In genomic region chr9:121272401-121272948, GRCh38 we compare ENCODE assay signal across 16 cellular contexts. TPM values are rescaled to one million over a fixed set of nuclear protein-coding genes. Genes with fewer than 3 reads are reported as not detected.
DNase-seq lines count a peak whose midpoint lies in the region; ATAC-seq, FAIRE-seq and TF ChIP-seq lines count a peak whose summit lies in the region.
"Had no signal": no experiment of that assay in that cellular context is flagged by ENCODE, and none has a peak within 500 bp of the region (broad histone marks: within the 10 kb centered on the region; RNA-seq: fewer than 3 reads in every experiment).

No MANE protein-coding gene starts in this region.

- no peak overlapping the region for H3K4me2 ChIP-seq in HepG2 (ENCODE audit: low read depth, low read length)

- H3K9ac ChIP-seq in HepG2 (ENCODE audit: insufficient read depth, low read depth, low read length) (no peak overlapping the region), rectal smooth muscle tissue (ENCODE audit: low read length) (no peak overlapping the region)

- intact Hi-C loops in HepG2 (cut with micrococcal nuclease; ENCODE audit: unreplicated experiment) (no loop called here), right lobe of liver (cut with DNase I) (no loop called here)

- ATAC-seq in HepG2 (no peak), right lobe of liver (no peak), gastroesophageal sphincter (no peak), HG02623 (IDR thresholded peaks at IDR 0.05; ENCODE audit: unreplicated experiment) (no peak)

- in situ Hi-C loops in HepG2 (cut with HindIII; ENCODE audit: extremely low pct_ligation_motif_present, low pct_unique_long_range_greater_than_20kb), result no loop called here

- TF ChIP-seq CTCF in HepG2 (CRISPR knock-in tag; IDR thresholded peaks at IDR 0.05), result no peak
- TF ChIP-seq CTCF in right lobe of liver (IDR thresholded peaks at IDR 0.05), result no peak
- TF ChIP-seq CTCF in gastroesophageal sphincter (IDR thresholded peaks at IDR 0.05), result no peak

- H3K27ac ChIP-seq in HepG2 (ENCODE audit: extremely low read length, insufficient read depth, low read length) (no peak overlapping the region), right lobe of liver (no peak overlapping the region), gastroesophageal sphincter (peak overlapping the region; percentile 90 to 98 (median 96)), rectal smooth muscle tissue (ENCODE audit: low read depth, low read length) (peak overlapping the region; percentile 98)

- POLR2A ChIA-PET in HepG2 (lab: Yijun Ruan, JAX), result no interaction called here

- H3K79me2 ChIP-seq in HepG2 (ENCODE audit: insufficient read depth, low read length), result no peaks in the 10 kb centered on the region

- H3K27me3 ChIP-seq in HepG2 (ENCODE audit: control insufficient read depth in 1 of 2, insufficient read depth in 2 of 2, low read length in 2 of 2) (peaks cover 0 to 3% of the 10 kb centered on the region in 2 experiments; a peak in 2 of 5 replicates), right lobe of liver (no peaks in the 10 kb centered on the region), gastroesophageal sphincter (no peaks in the 10 kb centered on the region), rectal smooth muscle tissue (ENCODE audit: control insufficient read depth, insufficient read depth, low read length) (no peaks in the 10 kb centered on the region)

- H3K4me3 ChIP-seq in HepG2 (replicated peaks in 1 of 3; ENCODE audit: insufficient read depth in 1 of 3, low read depth in 2 of 3, low read length in 3 of 3) (no peak overlapping the region), right lobe of liver (no peak overlapping the region), gastroesophageal sphincter (peak overlapping the region in 1 of 2 donors; percentile 88), rectal smooth muscle tissue (ENCODE audit: low read length) (peak overlapping the region; percentile 14)

- TF ChIP-seq EP300 in HepG2 (IDR thresholded peaks at IDR 0.05; ENCODE audit: low read depth in 2 of 2, low read length in 2 of 2) (no peak), HepG2 (CRISPR knock-in tag; IDR thresholded peaks at IDR 0.05; ENCODE audit: borderline replicate concordance) (no peak), gastroesophageal sphincter (IDR thresholded peaks at IDR 0.05) (no peak)

- H3K9me3 ChIP-seq in HepG2 (ENCODE audit: low read length) (no peaks in the 10 kb centered on the region), right lobe of liver (no peaks in the 10 kb centered on the region), gastroesophageal sphincter (no peaks in the 10 kb centered on the region)

- TF ChIP-seq RAD21 in HepG2 (CRISPR knock-in tag; IDR thresholded peaks at IDR 0.05), result no peak

- no TSS peak for BruUV-seq in HepG2 (replicated peaks; lab: Mats Ljungman, UMichigan)

- WGBS in HepG2 (ENCODE audit: low lambda C conversion rate), result 72% methylated on average over 6 of the region's 6 CpGs
- WGBS in right lobe of liver (ENCODE audit: insufficient coverage, low coverage, low lambda C conversion rate, missing lambda C conversion rate), result 54% methylated on average over 3 of the region's 6 CpGs
- WGBS in gastroesophageal sphincter (ENCODE audit: low coverage in 1 of 2), 2 donors, result 62 to 72% methylated on average over 4 to 6 of the region's 6 CpGs

- no peak for DNase-seq in HepG2 (ENCODE audit: low spot score)
- no peak for DNase-seq in right lobe of liver
- no peak for DNase-seq in GDM1 (lab: John Stamatoyannopoulos, UW)
- DNase-seq in ecto neural progenitor cell (ENCODE audit: low spot score), result no peak
- DNase-seq in globus pallidus (ENCODE audit: low spot score), result no peak
- DNase-seq: activated effector memory CD4-positive, alpha-beta T cell treated with anti-CD3 and anti-CD28 coated beads, Interleukin-2, amount 50 U/mL, for 16 hours; cerebellar nuclear complex; DMS79 treated with DMSO at 0.1 percent for 48 hours; islet precursor cell; NCI-H2029 treated with DMSO at 0.1 percent for 48 hours; occipital lobe; SW 1271 had no signal

- no peak for FAIRE-seq in HepG2 (lab: Jason Lieb, UNC)
- FAIRE-seq: GM12892 had no signal

- H3K36me3 ChIP-seq in HepG2 (replicated peaks in 1 of 2; ENCODE audit: control insufficient read depth in 1 of 2, insufficient read depth in 2 of 2, low read length in 2 of 2), result no peaks in the 10 kb centered on the region
- no peaks in the 10 kb centered on the region for H3K36me3 ChIP-seq in right lobe of liver
- H3K36me3 ChIP-seq in gastroesophageal sphincter, result no peaks in the 10 kb centered on the region
- H3K36me3 ChIP-seq in rectal smooth muscle tissue (ENCODE audit: control insufficient read depth, insufficient read depth, low read length), result no peaks in the 10 kb centered on the region

- TF ChIP-seq POLR2A in HepG2 (IDR thresholded peaks at IDR 0.05; ENCODE audit: insufficient read depth in 1 of 2, low read depth in 2 of 2, low read length in 2 of 2) (no peak), right lobe of liver (IDR thresholded peaks at IDR 0.05) (no peak), gastroesophageal sphincter (IDR thresholded peaks at IDR 0.05) (no peak)

- peaks cover 29% of the 10 kb centered on the region for H3K4me1 ChIP-seq in HepG2 (ENCODE audit: insufficient read depth, low read length)
- H3K4me1 ChIP-seq in right lobe of liver, result peaks cover 0 to 6% (median 2%) of the 10 kb centered on the region in 4 donors
- H3K4me1 ChIP-seq in gastroesophageal sphincter, result peaks cover 36 to 93% (median 46%) of the 10 kb centered on the region in 3 donors
- H3K4me1 ChIP-seq in rectal smooth muscle tissue (ENCODE audit: control insufficient read depth, insufficient read depth, low read length), result peaks cover 56% of the 10 kb centered on the region

- H4K20me1 ChIP-seq in HepG2 (ENCODE audit: insufficient read depth, low read length), result no peaks in the 10 kb centered on the region

- H2AFZ ChIP-seq in HepG2 (ENCODE audit: low read length), result no peak overlapping the region

- CTCF ChIA-PET in HepG2 (lab: Yijun Ruan, JAX; ENCODE audit: low intra/inter-chr PET ratio, low total read pairs), result no interaction called here

TF ChIP-seq in HepG2, 621 proteins besides CTCF, POLR2A, EP300 and RAD21:
- no peak for TF ChIP-seq ZNF234 (CRISPR knock-in tag; conservative IDR thresholded peaks at IDR 0.05)
- TF ChIP-seq ZNF629 (CRISPR knock-in tag; conservative IDR thresholded peaks at IDR 0.05), result peak; percentile 70
TF ChIP-seq in HepG2: peak in this region for 1.

RNA-seq across cellular contexts. Expression of gene GSN, which starts 4.5 kb away (rescaled TPM):
- 126 and 307 TPM in 2 replicates for total RNA-seq in HepG2 (2016; rRNA removed; fragmentation: Illumina TruSeq; extraction: Trizol)
- total RNA-seq in HepG2 (2016; cell fraction: cytosol; rRNA removed; fragmentation: Illumina TruSeq; extraction: Trizol; ENCODE audit: low read depth), result 56.0 and 58.2 TPM in 2 replicates
- total RNA-seq in HepG2 (2016; cell fraction: insoluble cytoplasmic fraction; rRNA removed; fragmentation: Illumina TruSeq; extraction: Trizol), result 125 and 311 TPM in 2 replicates
- total RNA-seq in HepG2 (2016; cell fraction: membrane; rRNA removed; fragmentation: Illumina TruSeq; extraction: Trizol), result 102 and 113 TPM in 2 replicates
- 251 and 294 TPM in 2 replicates for total RNA-seq in HepG2 (2016; cell fraction: nucleus; rRNA removed; fragmentation: Illumina TruSeq; extraction: Trizol)
- polyA plus RNA-seq in HepG2 (2011; rRNA removed), result 294 and 436 TPM in 2 replicates
- 396 and 404 TPM in 2 replicates for polyA plus RNA-seq in HepG2 (2011; cell fraction: cytosol; rRNA removed)
- polyA plus RNA-seq in HepG2 (2011; cell fraction: nucleus; rRNA removed), result 430 and 447 TPM in 2 replicates
- 349 and 423 TPM in 2 replicates for polyA plus RNA-seq in HepG2 (2012)
- polyA plus RNA-seq in HepG2 (2016; cell fraction: cytosol; fragmentation: Illumina TruSeq; extraction: Trizol; ENCODE audit: low read depth), result 57.9 and 60.7 TPM in 2 replicates
- 115 and 123 TPM in 2 replicates for polyA plus RNA-seq in HepG2 (2016; cell fraction: insoluble cytoplasmic fraction; fragmentation: Illumina TruSeq; extraction: Trizol; ENCODE audit: low read depth)
- polyA plus RNA-seq in HepG2 (2016; cell fraction: membrane; fragmentation: Illumina TruSeq; extraction: Trizol; ENCODE audit: low read depth), result 77.0 and 92.1 TPM in 2 replicates
- 379 and 400 TPM in 2 replicates for polyA plus RNA-seq in HepG2 (2016; cell fraction: nucleus; fragmentation: Illumina TruSeq; extraction: Trizol; ENCODE audit: insufficient read depth, low read depth)
- polyA minus RNA-seq in HepG2 (2011; rRNA and poly(A)+ RNA removed; ENCODE audit: low replicate concordance), result 66.7 and 379 TPM in 2 replicates
- 132 and 185 TPM in 2 replicates for polyA minus RNA-seq in HepG2 (2011; cell fraction: cytosol; rRNA and poly(A)+ RNA removed)
- 122 and 168 TPM in 2 replicates for polyA minus RNA-seq in HepG2 (2011; cell fraction: nucleus; rRNA and poly(A)+ RNA removed)
- 10 to 100 TPM; 23.1 to 96.9 (median 38.8) TPM for total RNA-seq in right lobe of liver
- total RNA-seq in gastroesophageal sphincter, result 1,000 to 10,000 TPM; 2,362 to 3,466 (median 3,146) TPM

Comparison
In these comparisons a context has a peak if more than half of its experiments do, and no peak if none do; other contexts are left out.
1. H3K27ac ChIP-seq: peak in gastroesophageal sphincter (4 of 4) and rectal smooth muscle tissue (single experiment); none in HepG2 (single experiment) and right lobe of liver (0 of 3).
2. RNA of gene GSN, which starts 4.5 kb away (total RNA-seq): 2,362 to 3,466 TPM in gastroesophageal sphincter; 56.0 to 311 TPM in HepG2 and 23.1 to 96.9 TPM in right lobe of liver; every median in the first group is over 4 times any median in the second.